9 cellular contexts compared by ENCODE assay signal in genomic region chr3:154323921-154324738, GRCh38. TPM values are rescaled to one million over a fixed set of nuclear protein-coding genes. Genes with fewer than 3 reads are reported as not detected.
DNase-seq lines count a peak whose midpoint lies in the region; ATAC-seq, FAIRE-seq and TF ChIP-seq lines count a peak whose summit lies in the region.
"Had no signal": no experiment of that assay in that cellular context is flagged by ENCODE, and none has a peak within 500 bp of the region (broad histone marks: within the 10 kb centered on the region; RNA-seq: fewer than 3 reads in every experiment).

A gene with protein sequence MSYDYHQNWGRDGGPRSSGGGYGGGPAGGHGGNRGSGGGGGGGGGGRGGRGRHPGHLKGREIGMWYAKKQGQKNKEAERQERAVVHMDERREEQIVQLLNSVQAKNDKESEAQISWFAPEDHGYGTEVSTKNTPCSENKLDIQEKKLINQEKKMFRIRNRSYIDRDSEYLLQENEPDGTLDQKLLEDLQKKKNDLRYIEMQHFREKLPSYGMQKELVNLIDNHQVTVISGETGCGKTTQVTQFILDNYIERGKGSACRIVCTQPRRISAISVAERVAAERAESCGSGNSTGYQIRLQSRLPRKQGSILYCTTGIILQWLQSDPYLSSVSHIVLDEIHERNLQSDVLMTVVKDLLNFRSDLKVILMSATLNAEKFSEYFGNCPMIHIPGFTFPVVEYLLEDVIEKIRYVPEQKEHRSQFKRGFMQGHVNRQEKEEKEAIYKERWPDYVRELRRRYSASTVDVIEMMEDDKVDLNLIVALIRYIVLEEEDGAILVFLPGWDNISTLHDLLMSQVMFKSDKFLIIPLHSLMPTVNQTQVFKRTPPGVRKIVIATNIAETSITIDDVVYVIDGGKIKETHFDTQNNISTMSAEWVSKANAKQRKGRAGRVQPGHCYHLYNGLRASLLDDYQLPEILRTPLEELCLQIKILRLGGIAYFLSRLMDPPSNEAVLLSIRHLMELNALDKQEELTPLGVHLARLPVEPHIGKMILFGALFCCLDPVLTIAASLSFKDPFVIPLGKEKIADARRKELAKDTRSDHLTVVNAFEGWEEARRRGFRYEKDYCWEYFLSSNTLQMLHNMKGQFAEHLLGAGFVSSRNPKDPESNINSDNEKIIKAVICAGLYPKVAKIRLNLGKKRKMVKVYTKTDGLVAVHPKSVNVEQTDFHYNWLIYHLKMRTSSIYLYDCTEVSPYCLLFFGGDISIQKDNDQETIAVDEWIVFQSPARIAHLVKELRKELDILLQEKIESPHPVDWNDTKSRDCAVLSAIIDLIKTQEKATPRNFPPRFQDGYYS (minus strand): TSS chr3:154324487. CDS start chr3:154324416, 71 bp downstream.

- H3K4me3 ChIP-seq in AG10803 (ENCODE audit: low read length) (peak within 1 kb of the TSS; percentile 69), kidney (ENCODE audit: low read length in 2 of 2) (peak within 1 kb of the TSS; percentile 99)

- peak within 1 kb of the TSS; percentile 85 to 93 for H3K9ac ChIP-seq in kidney (ENCODE audit: low read length in 2 of 2)

- H3K27ac ChIP-seq in kidney (ENCODE audit: low read depth in 2 of 2, low read length in 2 of 2), result peak within 1 kb of the TSS; percentile 81 to 88

- no peak for FAIRE-seq in kidney (lab: Jason Lieb, UNC)
- FAIRE-seq: colon had no signal

- no peaks in the 10 kb centered on the region for H3K9me3 ChIP-seq in kidney (ENCODE audit: control insufficient read depth in 1 of 2, low read length in 2 of 2)

- ATAC-seq in GM19043 (IDR thresholded peaks at IDR 0.05; ENCODE audit: low read depth, unreplicated experiment) (peak; percentile 92), HG03378 (IDR thresholded peaks at IDR 0.05; ENCODE audit: unreplicated experiment) (peak; percentile 90)

- intact Hi-C loops in kidney (cut with DNase I), result no loop called here

- peak; percentile 89 for DNase-seq in AG10803 (ENCODE audit: low read depth)
- DNase-seq in NCI-H446 treated with DMSO at 0.1 percent for 48 hours (lab: John Stamatoyannopoulos, UW), result peak; percentile 86
- DNase-seq in activated CD4-positive, CD25-positive, alpha-beta regulatory T cell treated with anti-CD3 and anti-CD28 coated beads, Interleukin-2, amount 50 U/mL, for 72 hours, result peak; percentile 82
- DNase-seq in cerebellar nuclear complex (lab: John Stamatoyannopoulos, UW), result peak; percentile 45 to 54
- peak; percentile 96 for DNase-seq in kidney
- peak; percentile 91 for DNase-seq in stimulated activated CD4-positive, alpha-beta T cell treated with anti-CD3 and anti-CD28 coated beads, Interleukin-15, amount 100 ng/mL, for 24 hours

- peaks cover 5 to 9% of the 10 kb centered on the region in 2 donors for H3K4me1 ChIP-seq in kidney (ENCODE audit: control insufficient read depth in 1 of 2, insufficient read depth in 1 of 2, low read depth in 1 of 2, low read length in 2 of 2)

- no peak for TF ChIP-seq CTCF in AG10803 (conservative IDR thresholded peaks at IDR 0.05; ENCODE audit: low read length)
- TF ChIP-seq CTCF in kidney (IDR thresholded peaks at IDR 0.05; ENCODE audit: borderline replicate concordance, extremely low read depth, insufficient read depth), result no peak

- no peaks in the 10 kb centered on the region for H3K36me3 ChIP-seq in kidney (ENCODE audit: control insufficient read depth in 1 of 2, insufficient read depth in 2 of 2, low read length in 2 of 2)

RNA-seq across cellular contexts. Expression of the gene that starts here (rescaled TPM):
- total RNA-seq in kidney, result 76.7 TPM
- 19.8 TPM for polyA plus RNA-seq in kidney (ENCODE audit: insufficient read depth, low read depth, low replicate concordance)

Comparison
In these comparisons a context has a peak if more than half of its experiments do, and no peak if none do; other contexts are left out.
1. Peak in every context shown above with its lines: DNase-seq, ATAC-seq, H3K4me3 ChIP-seq and H3K27ac ChIP-seq.